In genomic region chr2:156294945-156295580, GRCh38 we compare ENCODE assay signal across 21 cellular contexts.
"Had no signal": no experiment of that assay in that cellular context is flagged by ENCODE, and none has a peak within 500 bp of the region (broad histone marks: within the 10 kb centered on the region; RNA-seq: fewer than 3 reads in every experiment).

No MANE protein-coding gene starts in this region.

- H3K27ac Mint-ChIP-seq: activated naive CD4-positive, alpha-beta T cell treated with anti-CD3 and anti-CD28 coated beads for 36 hours; activated naive CD8-positive, alpha-beta T cell treated with anti-CD3 and anti-CD28 coated beads, Interleukin-2, amount 50 U/mL, for 24 hours; activated T-helper 2 cell treated with anti-CD3 and anti-CD28 coated beads, Interferon-gamma antibody, Interleukin-2, Interleukin-4, amounts not matched to agents 10 μg/mL and 5 μg/mL and 100 μg/mL, durations not matched to agents 14 hours and 24 hours and 36 hours; neural progenitor cell; stimulated activated naive CD8-positive, alpha-beta T cell treated with anti-CD3 and anti-CD28 coated beads, Interleukin-15, Interleukin-2, amounts not matched to agents 100 ng/mL and 50 ng/mL, for 24 hours had no signal

- DNase-seq: activated CD4-positive, alpha-beta T cell treated with anti-CD3 and anti-CD28 coated beads, Interleukin-2, amount 50 U/mL, for 1 hour; activated CD4-positive, CD25-positive, alpha-beta regulatory T cell; activated naive CD4-positive, alpha-beta T cell treated with anti-CD3 and anti-CD28 coated beads for 36 hours; activated naive CD8-positive, alpha-beta T cell treated with anti-CD3 and anti-CD28 coated beads, Interleukin-2, amount 50 U/mL, for 24 hours; activated T-cell treated with anti-CD3 and anti-CD28 coated beads for 4 hours; central memory CD4-positive, alpha-beta T cell; colonic mucosa; gastrocnemius medialis; islet precursor cell; ovary; right lobe of liver; stimulated activated CD4-positive, alpha-beta T cell treated with anti-CD3 and anti-CD28 coated beads, Interleukin-4, amount 100 ng/mL, for 4 hours; SW 1271; upper lobe of left lung had no signal

- H3K4me3 Mint-ChIP-seq: activated naive CD4-positive, alpha-beta T cell treated with anti-CD3 and anti-CD28 coated beads for 36 hours; activated naive CD8-positive, alpha-beta T cell treated with anti-CD3 and anti-CD28 coated beads, Interleukin-2, amount 50 U/mL, for 24 hours; neural progenitor cell; stimulated activated naive CD8-positive, alpha-beta T cell treated with anti-CD3 and anti-CD28 coated beads, Interleukin-15, Interleukin-2, amounts not matched to agents 100 ng/mL and 50 ng/mL, for 24 hours had no signal

- H3K36me3 ChIP-seq: colonic mucosa, gastrocnemius medialis, neural progenitor cell, ovary, right lobe of liver, suprapubic skin, upper lobe of left lung had no signal

- H3K4me1 Mint-ChIP-seq: activated naive CD8-positive, alpha-beta T cell treated with anti-CD3 and anti-CD28 coated beads, Interleukin-2, amount 50 U/mL, for 24 hours; neural progenitor cell had no signal

- H3K36me3 Mint-ChIP-seq: neural progenitor cell had no signal

- H3K27me3 ChIP-seq: colonic mucosa, gastrocnemius medialis, neural progenitor cell, ovary, right lobe of liver, suprapubic skin, upper lobe of left lung had no signal

- H3K9me3 Mint-ChIP-seq: activated T-helper 2 cell treated with anti-CD3 and anti-CD28 coated beads, Interferon-gamma antibody, Interleukin-2, Interleukin-4, amounts not matched to agents 10 μg/mL and 5 μg/mL and 100 μg/mL, durations not matched to agents 14 hours and 24 hours and 36 hours had no signal

- FAIRE-seq: TTC549 had no signal

- H3K4me3 ChIP-seq: colonic mucosa, gastrocnemius medialis, neural progenitor cell, ovary, right lobe of liver, smooth muscle cell, suprapubic skin, upper lobe of left lung had no signal

- ATAC-seq: activated naive CD8-positive, alpha-beta T cell treated with anti-CD3 and anti-CD28 coated beads, Interleukin-2, amount 50 U/mL, for 24 hours; gastrocnemius medialis; left lobe of liver; right lobe of liver had no signal
